ENCODE assay signal across 28 cellular contexts in the genomic region with DNA sequence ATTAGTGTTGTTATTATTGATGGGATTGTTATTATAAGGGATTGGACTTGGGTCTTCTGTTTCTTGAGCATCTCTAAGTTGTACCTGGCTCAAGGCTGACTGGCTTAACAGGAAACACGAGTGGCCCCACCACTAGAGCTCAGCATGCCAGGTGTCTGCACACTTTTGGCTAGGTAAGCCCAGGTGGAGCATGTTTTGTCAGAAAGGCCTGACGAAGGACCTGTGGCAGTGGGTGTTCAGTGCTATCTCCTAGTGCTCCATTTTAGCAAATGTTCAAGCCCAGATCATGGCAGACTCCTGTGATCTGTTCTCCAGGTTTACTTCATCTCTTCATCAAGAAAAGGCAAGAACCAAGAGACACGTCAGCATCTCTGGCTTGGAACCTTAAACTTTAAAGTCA.
"Had no signal": no experiment of that assay in that cellular context is flagged by ENCODE, and none has a peak within 500 bp of the region (broad histone marks: within the 10 kb centered on the region; RNA-seq: fewer than 3 reads in every experiment).

No MANE protein-coding gene starts in this region.

- H3K27me3 ChIP-seq: colonic mucosa, foreskin keratinocyte, gastroesophageal sphincter, heart left ventricle, hepatocyte, neural progenitor cell, right lobe of liver, stomach, tibial artery had no signal

- ATAC-seq: esophagus mucosa; foreskin keratinocyte; gastroesophageal sphincter; heart left ventricle; left lobe of liver; naive thymus-derived CD4-positive, alpha-beta T cell; right lobe of liver had no signal

- H3K27ac ChIP-seq: colonic mucosa, epithelial cell of prostate, foreskin keratinocyte, gastroesophageal sphincter, heart left ventricle, hepatocyte, neural progenitor cell, parathyroid adenoma, right lobe of liver, stomach, tibial artery had no signal

- DNase-seq: colonic mucosa; effector CD8-positive, alpha-beta T cell; endodermal cell; foreskin keratinocyte; heart left ventricle; kidney; mesendoderm; midbrain; naive thymus-derived CD4-positive, alpha-beta T cell; right lobe of liver; small intestine; stimulated activated CD4-positive, alpha-beta T cell treated with anti-CD3 and anti-CD28 coated beads, Interleukin-15, amount 100 ng/mL, for 24 hours; stimulated activated CD4-positive, alpha-beta T cell treated with anti-CD3 and anti-CD28 coated beads, Interleukin-4, amount 100 ng/mL, for 1 hour; stimulated activated CD8-positive, alpha-beta memory T cell treated with anti-CD3 and anti-CD28 coated beads, Interleukin-4, amount 100 ng/mL, for 48 hours; stimulated activated naive CD4-positive, alpha-beta T cell treated with Interleukin-2 at 50 U/mL for 16 hours; stomach; tibial artery had no signal

- H3K9me3 ChIP-seq: colonic mucosa, gastroesophageal sphincter, heart left ventricle, right lobe of liver, stomach, tibial artery had no signal

- H3K27me3 Mint-ChIP-seq: dendritic cell treated with granulocyte-macrophage colony-stimulating factor and Interleukin-4, amounts not matched to agents 40 ng/mL and 50 ng/mL, for 4 days; naive thymus-derived CD4-positive, alpha-beta T cell; progenitor cell of endocrine pancreas; type B pancreatic cell had no signal

- H3K79me2 ChIP-seq: parathyroid adenoma had no signal

- H3K9me3 Mint-ChIP-seq: dendritic cell treated with granulocyte-macrophage colony-stimulating factor and Interleukin-4, amounts not matched to agents 40 ng/mL and 50 ng/mL, for 4 days; endodermal cell; naive thymus-derived CD4-positive, alpha-beta T cell; neural progenitor cell; type B pancreatic cell had no signal

- H2AFZ ChIP-seq: hepatocyte, neural progenitor cell, parathyroid adenoma had no signal

- H3K36me3 ChIP-seq: colonic mucosa, neural progenitor cell had no signal

- H3K4me3 ChIP-seq: colonic mucosa, gastroesophageal sphincter, heart left ventricle, hepatocyte, lung, neural progenitor cell, right lobe of liver, stomach, tibial artery had no signal

- H3K9ac ChIP-seq: neural progenitor cell, parathyroid adenoma had no signal

- H3K4me3 Mint-ChIP-seq: dendritic cell treated with granulocyte-macrophage colony-stimulating factor and Interleukin-4, amounts not matched to agents 40 ng/mL and 50 ng/mL, for 4 days; endodermal cell; neural progenitor cell; type B pancreatic cell had no signal

- H3K27ac Mint-ChIP-seq: dendritic cell treated with granulocyte-macrophage colony-stimulating factor and Interleukin-4, amounts not matched to agents 40 ng/mL and 50 ng/mL, for 4 days; endodermal cell; neural progenitor cell; progenitor cell of endocrine pancreas; type B pancreatic cell had no signal

- H3K4me2 ChIP-seq: hepatocyte, neural progenitor cell had no signal
